In genomic region chr10:17026686-17027485, GRCh38 we compare ENCODE assay signal across 9 cellular contexts.
A peak's percentile ranks its signal among the peaks of the same experiment; 100 is the strongest.
DNase-seq lines count a peak whose midpoint lies in the region; ATAC-seq and TF ChIP-seq lines count a peak whose summit lies in the region.
"Had no signal": no experiment of that assay in that cellular context is flagged by ENCODE, and none has a peak within 500 bp of the region (broad histone marks: within the 10 kb centered on the region; RNA-seq: fewer than 3 reads in every experiment).

No MANE protein-coding gene starts in this region.

- H3K4me1 ChIP-seq in RWPE2 (ENCODE audit: insufficient read depth, poor library complexity, severe bottlenecking): peaks cover 60% of the 10 kb centered on the region

- H3K27me3 ChIP-seq in RWPE2 (ENCODE audit: insufficient read depth, poor library complexity, severe bottlenecking): no peaks in the 10 kb centered on the region
- no peaks in the 10 kb centered on the region for H3K27me3 ChIP-seq in WERI-Rb-1 (ENCODE audit: insufficient read depth, low read depth, severe bottlenecking)

- peak overlapping the region; percentile 99 for H3K27ac Mint-ChIP-seq in activated naive CD8-positive, alpha-beta T cell treated with anti-CD3 and anti-CD28 coated beads, Interleukin-2, amount 50 U/mL, for 24 hours
- H3K27ac Mint-ChIP-seq: B cell had no signal

- ATAC-seq in GM21723 (IDR thresholded peaks at IDR 0.05; ENCODE audit: unreplicated experiment) (peak; percentile 53), RWPE2 (ENCODE audit: low read depth) (no peak)
- ATAC-seq in activated naive CD8-positive, alpha-beta T cell treated with anti-CD3 and anti-CD28 coated beads, Interleukin-2, amount 50 U/mL, for 24 hours: peak; percentile 52

- TF ChIP-seq CTCF in RWPE2 (IDR thresholded peaks at IDR 0.05; ENCODE audit: poor library complexity, severe bottlenecking): no peak
- TF ChIP-seq CTCF in WERI-Rb-1 (IDR thresholded peaks at IDR 0.05; ENCODE audit: low read depth, low read length): no peak

- no peaks in the 10 kb centered on the region for H3K36me3 ChIP-seq in RWPE2 (ENCODE audit: low read depth)
- H3K36me3 ChIP-seq in WERI-Rb-1: no peaks in the 10 kb centered on the region

- H3K27me3 Mint-ChIP-seq in activated naive CD8-positive, alpha-beta T cell treated with anti-CD3 and anti-CD28 coated beads, Interleukin-2, amount 50 U/mL, for 24 hours: peaks cover 3% of the 10 kb centered on the region

- peak; percentile 45 for DNase-seq in A172 (ENCODE audit: low spot score)
- DNase-seq in RWPE2 (ENCODE audit: low spot score): no peak
- DNase-seq in activated naive CD8-positive, alpha-beta T cell treated with anti-CD3 and anti-CD28 coated beads, Interleukin-2, amount 50 U/mL, for 24 hours: peak; percentile 68
- DNase-seq in stimulated activated CD4-positive, alpha-beta T cell treated with anti-CD3 and anti-CD28 coated beads, Interleukin-12 subunit alpha, Interleukin-12 subunit beta, amount 100 ng/mL, for 24 hours (ENCODE audit: low read depth in 2 of 2): peak; percentile 55
- no peak for DNase-seq in pons (ENCODE audit: low spot score)
- no peak for DNase-seq in WERI-Rb-1
- no peak for DNase-seq in NCI-H1694 treated with DMSO at 0.1 percent for 48 hours (lab: John Stamatoyannopoulos, UW)

- peaks cover 95% of the 10 kb centered on the region for H3K4me1 Mint-ChIP-seq in activated naive CD8-positive, alpha-beta T cell treated with anti-CD3 and anti-CD28 coated beads, Interleukin-2, amount 50 U/mL, for 24 hours

- H3K27ac ChIP-seq in RWPE2 (ENCODE audit: poor library complexity, severe bottlenecking) (peak overlapping the region; percentile 84), WERI-Rb-1 (no peak overlapping the region)

- peaks cover 2% of the 10 kb centered on the region for H3K36me3 Mint-ChIP-seq in activated naive CD8-positive, alpha-beta T cell treated with anti-CD3 and anti-CD28 coated beads, Interleukin-2, amount 50 U/mL, for 24 hours (ENCODE audit: low read depth)

- no peak overlapping the region for H3K4me3 ChIP-seq in RWPE2 (ENCODE audit: severe bottlenecking)
- no peak overlapping the region for H3K4me3 ChIP-seq in WERI-Rb-1 (ENCODE audit: low read depth, low read length)

- no peaks in the 10 kb centered on the region for H3K9me3 Mint-ChIP-seq in activated naive CD8-positive, alpha-beta T cell treated with anti-CD3 and anti-CD28 coated beads, Interleukin-2, amount 50 U/mL, for 24 hours

- H3K9me3 ChIP-seq in RWPE2 (ENCODE audit: severe bottlenecking) (no peaks in the 10 kb centered on the region), WERI-Rb-1 (ENCODE audit: severe bottlenecking) (no peaks in the 10 kb centered on the region)

- H3K4me3 Mint-ChIP-seq in activated naive CD8-positive, alpha-beta T cell treated with anti-CD3 and anti-CD28 coated beads, Interleukin-2, amount 50 U/mL, for 24 hours: peak overlapping the region; percentile 53
- H3K4me3 Mint-ChIP-seq: B cell had no signal

Comparison
In these comparisons a context has a peak if more than half of its experiments do, and no peak if none do; other contexts are left out.
1. DNase-seq: peak in A172 (single experiment), activated naive CD8-positive, alpha-beta T cell treated with anti-CD3 and anti-CD28 coated beads, Interleukin-2, amount 50 U/mL, for 24 hours (single experiment) and stimulated activated CD4-positive, alpha-beta T cell treated with anti-CD3 and anti-CD28 coated beads, Interleukin-12 subunit alpha, Interleukin-12 subunit beta, amount 100 ng/mL, for 24 hours (2 of 2); none in RWPE2 (single experiment), pons (single experiment), WERI-Rb-1 (single experiment) and NCI-H1694 treated with DMSO at 0.1 percent for 48 hours (single experiment).